1 cellular context compared by ENCODE assay signal in the genomic region with DNA sequence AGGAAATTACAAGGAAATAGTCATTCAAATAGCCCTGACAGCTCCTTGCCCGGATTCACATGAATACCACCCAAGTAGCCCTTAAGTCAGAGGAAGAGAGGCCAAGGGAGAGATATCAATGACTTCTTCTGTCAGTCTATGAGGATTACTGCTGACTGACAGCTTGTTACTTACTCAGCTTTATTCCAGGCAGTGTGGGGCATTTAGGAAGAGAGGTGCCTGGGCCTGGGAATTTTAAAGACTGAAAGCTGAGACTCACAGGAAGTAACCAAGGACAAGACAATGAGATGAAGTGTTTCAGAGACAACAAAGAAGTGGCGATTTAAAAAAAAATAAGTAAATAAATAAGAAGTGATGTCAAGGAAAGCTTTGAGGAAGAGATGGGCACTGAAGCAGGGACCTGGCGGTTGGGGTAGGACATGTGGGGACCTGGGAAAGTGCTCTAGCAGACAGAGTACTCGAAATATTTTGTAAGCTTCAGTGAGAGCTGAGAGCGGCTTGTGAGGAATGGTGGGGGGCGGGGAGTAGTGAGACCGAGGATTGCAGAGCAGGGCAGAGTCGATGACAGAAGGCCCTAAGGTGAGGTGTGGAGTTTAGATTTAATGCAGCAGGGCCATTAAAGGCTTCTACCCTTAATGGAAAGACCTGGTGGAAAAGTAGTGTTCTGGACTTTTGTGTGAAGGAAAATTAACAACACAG.
TF ChIP-seq lines count a peak whose summit lies in the region.

No MANE protein-coding gene starts in this region.

TF ChIP-seq in endothelial cell of umbilical vein, 7 proteins besides CTCF, POLR2A, EP300 and RAD21:
- TF ChIP-seq FOS (IDR thresholded peaks at IDR 0.05; ENCODE audit: borderline replicate concordance, insufficient read depth, low read length) (no peak), POLR2AphosphoS5 (IDR thresholded peaks at IDR 0.05; ENCODE audit: insufficient read depth, low read depth, low read length) (no peak), MYC (IDR thresholded peaks at IDR 0.05; ENCODE audit: low read depth, low read length) (no peak), JUN (IDR thresholded peaks at IDR 0.05; ENCODE audit: borderline replicate concordance, insufficient read depth, insufficient read length, low read depth) (no peak), GATA2 (IDR thresholded peaks at IDR 0.05; ENCODE audit: insufficient read depth, insufficient read length, low read depth, low read length) (no peak)
- TF ChIP-seq, protein P1, sequence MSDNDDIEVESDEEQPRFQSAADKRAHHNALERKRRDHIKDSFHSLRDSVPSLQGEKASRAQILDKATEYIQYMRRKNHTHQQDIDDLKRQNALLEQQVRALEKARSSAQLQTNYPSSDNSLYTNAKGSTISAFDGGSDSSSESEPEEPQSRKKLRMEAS (IDR thresholded peaks at IDR 0.05; ENCODE audit: insufficient read depth, insufficient read length) = no peak
